ENCODE assay signal across 1 cellular context in genomic region chr12:76236640-76237039, GRCh38.
TF ChIP-seq lines count a peak whose summit lies in the region.

No MANE protein-coding gene starts in this region.

TF ChIP-seq in SK-N-SH treated with all-trans-retinoic acid at 6 μM for 48 hours, 23 proteins besides CTCF, POLR2A, EP300 and RAD21 (continued from another document):
- TF ChIP-seq TSHZ2 (CRISPR knock-in tag; IDR thresholded peaks at IDR 0.05) (no peak), ZFP30 (CRISPR knock-in tag; IDR thresholded peaks at IDR 0.05) (no peak), TOX (CRISPR knock-in tag; IDR thresholded peaks at IDR 0.05; ENCODE audit: borderline replicate concordance) (no peak)
